Comparison of ENCODE assay signal across 29 cellular contexts in genomic region chr6:68834561-68834960, GRCh38.
DNase-seq lines count a peak whose midpoint lies in the region; ATAC-seq and TF ChIP-seq lines count a peak whose summit lies in the region.
"Had no signal": no experiment of that assay in that cellular context is flagged by ENCODE, and none has a peak within 500 bp of the region (broad histone marks: within the 10 kb centered on the region; RNA-seq: fewer than 3 reads in every experiment).

No MANE protein-coding gene starts in this region.

- no peaks in the 10 kb centered on the region for H3K36me3 ChIP-seq in A673 (ENCODE audit: insufficient read depth, low read length, poor library complexity, severe bottlenecking)
- H3K36me3 ChIP-seq: adrenal gland, sigmoid colon had no signal

- POLR2A ChIA-PET in activated CD8-positive, alpha-beta T cell treated with anti-CD3 and anti-CD28 coated beads, Interleukin-2, amount 10 ng/mL, durations not matched to agents 7 days and 5 days (lab: Charles Lee), result no interaction called here
- POLR2A ChIA-PET in A673 (lab: Charles Lee; ENCODE audit: low non-redundant PET), result no interaction called here

- no peaks in the 10 kb centered on the region for H3K36me3 Mint-ChIP-seq in activated CD8-positive, alpha-beta T cell treated with anti-CD3 and anti-CD28 coated beads, Interleukin-2, amount 10 ng/mL, durations not matched to agents 7 days and 5 days (ENCODE audit: low read depth)
- no peaks in the 10 kb centered on the region for H3K36me3 Mint-ChIP-seq in activated naive CD8-positive, alpha-beta T cell treated with anti-CD3 and anti-CD28 coated beads for 36 hours
- H3K36me3 Mint-ChIP-seq: mesothelial cell of epicardium; naive thymus-derived CD4-positive, alpha-beta T cell; stimulated activated memory B cell treated with anti-CD40 and anti-IgM and Interleukin-4, amounts not matched to agents 10 μg/mL and 1 μg/mL and 100 μg/mL, for 72 hours had no signal

- H3K27ac Mint-ChIP-seq in activated CD8-positive, alpha-beta T cell treated with anti-CD3 and anti-CD28 coated beads, Interleukin-2, amount 10 ng/mL, durations not matched to agents 7 days and 5 days, result no peak overlapping the region
- H3K27ac Mint-ChIP-seq in activated naive CD8-positive, alpha-beta T cell treated with anti-CD3 and anti-CD28 coated beads for 36 hours, result no peak overlapping the region
- H3K27ac Mint-ChIP-seq: activated naive CD4-positive, alpha-beta T cell treated with anti-CD3 and anti-CD28 coated beads for 36 hours; CD4-positive, alpha-beta T cell; effector memory CD8-positive, alpha-beta T cell; mesothelial cell of epicardium; naive thymus-derived CD4-positive, alpha-beta T cell; stimulated activated memory B cell treated with anti-CD40 and anti-IgM and Interleukin-4, amounts not matched to agents 10 μg/mL and 1 μg/mL and 100 μg/mL, for 72 hours had no signal

- H3K27me3 Mint-ChIP-seq in activated CD8-positive, alpha-beta T cell treated with anti-CD3 and anti-CD28 coated beads, Interleukin-2, amount 10 ng/mL, durations not matched to agents 7 days and 5 days (ENCODE audit: low read depth), result no peaks in the 10 kb centered on the region
- no peaks in the 10 kb centered on the region for H3K27me3 Mint-ChIP-seq in activated naive CD8-positive, alpha-beta T cell treated with anti-CD3 and anti-CD28 coated beads for 36 hours
- H3K27me3 Mint-ChIP-seq: CD4-positive, alpha-beta T cell; effector memory CD8-positive, alpha-beta T cell; naive thymus-derived CD4-positive, alpha-beta T cell; stimulated activated memory B cell treated with anti-CD40 and anti-IgM and Interleukin-4, amounts not matched to agents 10 μg/mL and 1 μg/mL and 100 μg/mL, for 72 hours had no signal

- peak overlapping the region in 38 of 59 donors; percentile 2 to 80 (median 56) for H3K27ac ChIP-seq in dorsolateral prefrontal cortex
- H3K27ac ChIP-seq in right cardiac atrium (ENCODE audit: low read length), result no peak overlapping the region
- H3K27ac ChIP-seq in A673 (ENCODE audit: low read depth, low read length, poor library complexity, severe bottlenecking), result no peak overlapping the region
- H3K27ac ChIP-seq: adrenal gland, coronary artery, KMS-11, PC-9, psoas muscle, sigmoid colon had no signal

- no peaks in the 10 kb centered on the region for H3K9me3 ChIP-seq in right cardiac atrium (ENCODE audit: control insufficient read depth, low read length)
- H3K9me3 ChIP-seq in A673 (ENCODE audit: low read depth, low read length, poor library complexity, severe bottlenecking), result no peaks in the 10 kb centered on the region
- H3K9me3 ChIP-seq: adrenal gland, psoas muscle, sigmoid colon had no signal

- H3K4me1 Mint-ChIP-seq in activated CD8-positive, alpha-beta T cell treated with anti-CD3 and anti-CD28 coated beads, Interleukin-2, amount 10 ng/mL, durations not matched to agents 7 days and 5 days (ENCODE audit: low read depth), result no peaks in the 10 kb centered on the region
- H3K4me1 Mint-ChIP-seq in activated naive CD8-positive, alpha-beta T cell treated with anti-CD3 and anti-CD28 coated beads for 36 hours, result no peaks in the 10 kb centered on the region
- H3K4me1 Mint-ChIP-seq: naive thymus-derived CD4-positive, alpha-beta T cell; stimulated activated memory B cell treated with anti-CD40 and anti-IgM and Interleukin-4, amounts not matched to agents 10 μg/mL and 1 μg/mL and 100 μg/mL, for 72 hours had no signal

- WGBS in right cardiac atrium, result 51% methylated on average over 5 of the region's 5 CpGs

- no peak overlapping the region for H3K4me3 Mint-ChIP-seq in activated CD8-positive, alpha-beta T cell treated with anti-CD3 and anti-CD28 coated beads, Interleukin-2, amount 10 ng/mL, durations not matched to agents 7 days and 5 days
- no peak overlapping the region for H3K4me3 Mint-ChIP-seq in activated naive CD8-positive, alpha-beta T cell treated with anti-CD3 and anti-CD28 coated beads for 36 hours
- H3K4me3 Mint-ChIP-seq: activated naive CD4-positive, alpha-beta T cell treated with anti-CD3 and anti-CD28 coated beads for 36 hours; CD4-positive, alpha-beta T cell; effector memory CD8-positive, alpha-beta T cell; mesothelial cell of epicardium; naive thymus-derived CD4-positive, alpha-beta T cell; stimulated activated memory B cell treated with anti-CD40 and anti-IgM and Interleukin-4, amounts not matched to agents 10 μg/mL and 1 μg/mL and 100 μg/mL, for 72 hours had no signal

- intact Hi-C loops in dorsolateral prefrontal cortex (cut with DNase I), result no loop called here
- intact Hi-C loops in right cardiac atrium (cut with DNase I), result no loop called here
- intact Hi-C loops in A673 (cut with micrococcal nuclease; ENCODE audit: unreplicated experiment), result no loop called here

- CTCF ChIA-PET in activated CD8-positive, alpha-beta T cell treated with anti-CD3 and anti-CD28 coated beads, Interleukin-2, amount 10 ng/mL, durations not matched to agents 7 days and 5 days (lab: Charles Lee), result no interaction called here
- CTCF ChIA-PET in A673 (lab: Charles Lee), result no interaction called here

- H3K4me3 ChIP-seq in dorsolateral prefrontal cortex, result no peak overlapping the region
- H3K4me3 ChIP-seq in right cardiac atrium (ENCODE audit: low read length), result no peak overlapping the region
- no peak overlapping the region for H3K4me3 ChIP-seq in A673 (ENCODE audit: low read depth, low read length, poor library complexity, severe bottlenecking)
- H3K4me3 ChIP-seq: adrenal gland, coronary artery, PC-9, psoas muscle, sigmoid colon had no signal

- H3K27me3 ChIP-seq in dorsolateral prefrontal cortex (no peaks in the 10 kb centered on the region), right cardiac atrium (ENCODE audit: control insufficient read depth, insufficient read depth) (no peaks in the 10 kb centered on the region), A673 (replicated peaks; ENCODE audit: insufficient read depth, low read depth, low read length, poor library complexity) (no peaks in the 10 kb centered on the region)
- H3K27me3 ChIP-seq: adrenal gland, sigmoid colon had no signal

- no peak for ATAC-seq in activated CD8-positive, alpha-beta T cell treated with anti-CD3 and anti-CD28 coated beads, Interleukin-2, amount 10 ng/mL, durations not matched to agents 7 days and 5 days
- no peak for ATAC-seq in right cardiac atrium
- ATAC-seq: activated CD4-positive, CD25-positive, alpha-beta regulatory T cell treated with anti-CD3 and anti-CD28 coated beads, Interleukin-2, amount 50 U/mL, for 24 hours; effector memory CD8-positive, alpha-beta T cell; naive thymus-derived CD4-positive, alpha-beta T cell; psoas muscle; Right ventricle myocardium inferior; SK-N-SH treated with all-trans-retinoic acid at 6 μM for 48 hours; stimulated activated memory B cell treated with anti-CD40 and anti-IgM and Interleukin-4, amounts not matched to agents 10 μg/mL and 1 μg/mL and 100 μg/mL, for 72 hours had no signal

- no peaks in the 10 kb centered on the region for H3K9me3 Mint-ChIP-seq in activated CD8-positive, alpha-beta T cell treated with anti-CD3 and anti-CD28 coated beads, Interleukin-2, amount 10 ng/mL, durations not matched to agents 7 days and 5 days (ENCODE audit: insufficient read depth)
- H3K9me3 Mint-ChIP-seq in activated naive CD8-positive, alpha-beta T cell treated with anti-CD3 and anti-CD28 coated beads for 36 hours, result no peaks in the 10 kb centered on the region
- H3K9me3 Mint-ChIP-seq: CD4-positive, alpha-beta T cell; mesothelial cell of epicardium had no signal

- DNase-seq in DMS 273 (lab: John Stamatoyannopoulos, UW; ENCODE audit: unreplicated experiment) (peak; percentile 72), RKO (ENCODE audit: low spot score) (peak; percentile 49), dorsolateral prefrontal cortex (no peak), myocyte (ENCODE audit: low read depth) (peak; percentile 13), right cardiac atrium (no peak), A673 (ENCODE audit: low spot score) (no peak)
- no peak for DNase-seq in activated CD8-positive, alpha-beta T cell treated with anti-CD3 and anti-CD28 coated beads, Interleukin-2, amount 10 ng/mL, durations not matched to agents 7 days and 5 days
- DNase-seq in activated naive CD8-positive, alpha-beta T cell treated with anti-CD3 and anti-CD28 coated beads for 36 hours, result no peak
- DNase-seq: activated CD4-positive, alpha-beta T cell treated with anti-CD3 and anti-CD28 coated beads, Interleukin-2, amount 50 U/mL, for 4 hours; activated naive CD4-positive, alpha-beta T cell treated with anti-CD3 and anti-CD28 coated beads for 36 hours; adrenal gland; AML-193; CD4-positive, alpha-beta T cell; effector memory CD8-positive, alpha-beta T cell; foreskin melanocyte; naive thymus-derived CD4-positive, alpha-beta T cell; NCI-H1930; occipital lobe; PC-9; psoas muscle; sigmoid colon; T-helper 2 cell had no signal

- BruUV-seq in A673 (replicated peaks; lab: Mats Ljungman, UMichigan), result no TSS peak

- TF ChIP-seq CTCF in dorsolateral prefrontal cortex (IDR thresholded peaks at IDR 0.05 in 54 of 56, conservative IDR thresholded peaks at IDR 0.05 in 2 of 56; ENCODE audit: low read depth in 1 of 56, partially characterized antibody in 56 of 56), result no peak
- TF ChIP-seq CTCF in A673 (conservative IDR thresholded peaks at IDR 0.05; ENCODE audit: low read depth, low read length), result no peak

- H3K4me1 ChIP-seq in right cardiac atrium (ENCODE audit: control insufficient read depth, insufficient read depth, low read length), result no peaks in the 10 kb centered on the region
- H3K4me1 ChIP-seq in A673 (ENCODE audit: insufficient read depth, low read length, poor library complexity, severe bottlenecking), result no peaks in the 10 kb centered on the region
- H3K4me1 ChIP-seq: adrenal gland, psoas muscle, sigmoid colon had no signal

Comparison
In these comparisons a context has a peak if more than half of its experiments do, and no peak if none do; other contexts are left out.
1. DNase-seq: peak in DMS 273 (single experiment), RKO (single experiment) and myocyte (single experiment); none in dorsolateral prefrontal cortex (0 of 10), activated CD8-positive, alpha-beta T cell treated with anti-CD3 and anti-CD28 coated beads, Interleukin-2, amount 10 ng/mL, durations not matched to agents 7 days and 5 days (single experiment), right cardiac atrium (0 of 3), A673 (single experiment) and activated naive CD8-positive, alpha-beta T cell treated with anti-CD3 and anti-CD28 coated beads for 36 hours (single experiment).
2. H3K27ac ChIP-seq: peak in dorsolateral prefrontal cortex (38 of 59); none in right cardiac atrium (single experiment) and A673 (single experiment).